Comparison of ENCODE assay signal across 8 cellular contexts in genomic region chr6:13538084-13538483, GRCh38. TPM values are rescaled to one million over a fixed set of nuclear protein-coding genes. Genes with fewer than 3 reads are reported as not detected.
DNase-seq lines count a peak whose midpoint lies in the region; ATAC-seq and TF ChIP-seq lines count a peak whose summit lies in the region.

No MANE protein-coding gene starts in this region.

- no peak for ATAC-seq in HG02870 (IDR thresholded peaks at IDR 0.05; ENCODE audit: unreplicated experiment)
- ATAC-seq in HG02973 (IDR thresholded peaks at IDR 0.05; ENCODE audit: unreplicated experiment): no peak

- H3K4me1 ChIP-seq in colonic mucosa: no peaks in the 10 kb centered on the region

- no peaks in the 10 kb centered on the region for H3K9me3 ChIP-seq in colonic mucosa

- H3K27ac ChIP-seq in colonic mucosa: no peak overlapping the region

- no peak overlapping the region for H3K9ac ChIP-seq in colonic mucosa (ENCODE audit: low read depth in 2 of 2, low read length in 2 of 2)

- no peak overlapping the region for H3K4me3 ChIP-seq in GM12864 (ENCODE audit: low read depth, low read length)
- H3K4me3 ChIP-seq in NB4 (ENCODE audit: low read depth, low read length): no peak overlapping the region
- H3K4me3 ChIP-seq in colonic mucosa: no peak overlapping the region

- H3K36me3 ChIP-seq in colonic mucosa: no peaks in the 10 kb centered on the region

- no peak for DNase-seq in GM12864 (ENCODE audit: low read depth)
- DNase-seq in NB4 (ENCODE audit: low read depth): peak; percentile 56
- no peak for DNase-seq in colonic mucosa
- DNase-seq in medulla oblongata (ENCODE audit: extremely low spot score): peak; percentile 74
- no peak for DNase-seq in COLO668 (lab: John Stamatoyannopoulos, UW; ENCODE audit: unreplicated experiment)
- no peak for DNase-seq in DMS153 treated with DMSO at 0.1 percent for 48 hours (lab: John Stamatoyannopoulos, UW; ENCODE audit: unreplicated experiment)

- intact Hi-C loops in colonic mucosa (cut with DNase I): loop anchor here (2.0 to 10.0 kb wide), 3 partner anchors 153 to 633 kb away; no protein-coding TSS in a partner anchor

- no peak for TF ChIP-seq POLR2A in NB4 (IDR thresholded peaks at IDR 0.05; ENCODE audit: extremely low read depth, insufficient read length)

- TF ChIP-seq CTCF in GM12864 (IDR thresholded peaks at IDR 0.05; ENCODE audit: low read depth, low read length, missing control alignments): peak; percentile 41
- TF ChIP-seq CTCF in NB4 (IDR thresholded peaks at IDR 0.05; ENCODE audit: low read depth, low read length): peak; percentile 14
- peak; percentile 29 for TF ChIP-seq CTCF in colonic mucosa (IDR thresholded peaks at IDR 0.05)

- no peaks in the 10 kb centered on the region for H3K27me3 ChIP-seq in colonic mucosa

RNA-seq across cellular contexts. Expression of gene SIRT5, which starts 36.3 kb away (rescaled TPM):
- total RNA-seq in colonic mucosa: 10 to 100 TPM; 13.3 to 13.7 TPM

RNA-seq across cellular contexts. Expression of gene GFOD1, which starts 50.7 kb away (rescaled TPM):
- total RNA-seq in colonic mucosa: 1 to 10 TPM; 6.9 to 7.6 TPM

Comparison
In these comparisons a context has a peak if more than half of its experiments do, and no peak if none do; other contexts are left out.
1. DNase-seq: peak in NB4 (single experiment) and medulla oblongata (single experiment); none in GM12864 (single experiment), colonic mucosa (single experiment), COLO668 (single experiment) and DMS153 treated with DMSO at 0.1 percent for 48 hours (single experiment).
2. Peak in every context shown above with its lines, with median percentiles within 50 percentile points of each other: CTCF ChIP-seq.